In genomic region chr6:18596529-18596835, GRCh38 we compare ENCODE assay signal across 12 cellular contexts.
A peak's percentile ranks its signal among the peaks of the same experiment; 100 is the strongest.
DNase-seq lines count a peak whose midpoint lies in the region; ATAC-seq and TF ChIP-seq lines count a peak whose summit lies in the region.
"Had no signal": no experiment of that assay in that cellular context is flagged by ENCODE, and none has a peak within 500 bp of the region (broad histone marks: within the 10 kb centered on the region; RNA-seq: fewer than 3 reads in every experiment).

No MANE protein-coding gene starts in this region.

- TF ChIP-seq CTCF in neural crest cell (conservative IDR thresholded peaks at IDR 0.05) (no peak), gastrocnemius medialis (IDR thresholded peaks at IDR 0.05 in 4 of 5, conservative IDR thresholded peaks at IDR 0.05 in 1 of 5) (no peak)

- intact Hi-C loops in gastrocnemius medialis (cut with DNase I; ENCODE audit: low total_unique reads), result loop anchor here (5.0 kb wide), 2 partner anchors 1256 to 1461 kb away; no protein-coding TSS in a partner anchor

- peaks cover 3% of the 10 kb centered on the region for H3K36me3 Mint-ChIP-seq in neural crest cell (ENCODE audit: low read depth)
- H3K36me3 Mint-ChIP-seq: stimulated activated effector memory CD8-positive, alpha-beta T cell treated with anti-CD3 and anti-CD28 coated beads, Interleukin-12 subunit alpha, Interleukin-12 subunit beta, amount 100 ng/mL, for 72 hours had no signal

- H3K4me1 Mint-ChIP-seq in neural crest cell, result peaks cover 62% of the 10 kb centered on the region
- H3K4me1 Mint-ChIP-seq: stimulated activated effector memory CD8-positive, alpha-beta T cell treated with anti-CD3 and anti-CD28 coated beads, Interleukin-12 subunit alpha, Interleukin-12 subunit beta, amount 100 ng/mL, for 72 hours had no signal

- no peaks in the 10 kb centered on the region for H3K9me3 ChIP-seq in SK-N-MC (ENCODE audit: low read depth, low read length)
- no peaks in the 10 kb centered on the region for H3K9me3 ChIP-seq in gastrocnemius medialis
- H3K9me3 ChIP-seq: heart right ventricle, ovary had no signal

- peak overlapping the region; percentile 51 for H3K9ac ChIP-seq in SK-N-MC (ENCODE audit: insufficient read length)

- H3K4me1 ChIP-seq in gastrocnemius medialis, result no peaks in the 10 kb centered on the region

- DNase-seq in SK-N-MC (ENCODE audit: low read depth, low spot score) (no peak), neural crest cell (ENCODE audit: low read depth, low spot score) (no peak), GDM1 (lab: John Stamatoyannopoulos, UW) (no peak), AML-193 (lab: John Stamatoyannopoulos, UW) (no peak), gastrocnemius medialis (no peak), DMS153 treated with DMSO at 0.1 percent for 48 hours (lab: John Stamatoyannopoulos, UW; ENCODE audit: unreplicated experiment) (no peak)

- in situ Hi-C loops in gastrocnemius medialis (cut with MboI; ENCODE audit: low sequenced_read_pairs in 4 of 4), result loop anchor here in 1 of 4 donors (25.0 kb wide), 1 partner anchor 1466 kb away; no protein-coding TSS in a partner anchor

- H3K27me3 Mint-ChIP-seq in neural crest cell (ENCODE audit: low read depth), result no peaks in the 10 kb centered on the region

- H3K27ac Mint-ChIP-seq in neural crest cell (ENCODE audit: unreplicated experiment), result peak overlapping the region; percentile 13
- H3K27ac Mint-ChIP-seq: effector memory CD8-positive, alpha-beta T cell; stimulated activated effector memory CD8-positive, alpha-beta T cell treated with anti-CD3 and anti-CD28 coated beads, Interleukin-12 subunit alpha, Interleukin-12 subunit beta, amount 100 ng/mL, for 72 hours had no signal

- H3K9me3 Mint-ChIP-seq in neural crest cell, result peaks cover 3% of the 10 kb centered on the region
- H3K9me3 Mint-ChIP-seq: effector memory CD8-positive, alpha-beta T cell; stimulated activated effector memory CD8-positive, alpha-beta T cell treated with anti-CD3 and anti-CD28 coated beads, Interleukin-12 subunit alpha, Interleukin-12 subunit beta, amount 100 ng/mL, for 72 hours had no signal

- H3K4me3 ChIP-seq in SK-N-MC, result peak overlapping the region; percentile 44; the same call in 1 of the 2 replicates
- H3K4me3 ChIP-seq in gastrocnemius medialis, result no peak overlapping the region
- H3K4me3 ChIP-seq: heart right ventricle, ovary had no signal

- H3K27me3 ChIP-seq in gastrocnemius medialis, result no peaks in the 10 kb centered on the region
- H3K27me3 ChIP-seq: ovary had no signal

- H3K27ac ChIP-seq in SK-N-MC (peak overlapping the region; percentile 88), gastrocnemius medialis (no peak overlapping the region)
- H3K27ac ChIP-seq: heart right ventricle, ovary had no signal

- no peak for TF ChIP-seq POLR2A in gastrocnemius medialis (IDR thresholded peaks at IDR 0.05)

- peak overlapping the region; percentile 58 for H3K4me3 Mint-ChIP-seq in neural crest cell
- H3K4me3 Mint-ChIP-seq: effector memory CD8-positive, alpha-beta T cell; stimulated activated effector memory CD8-positive, alpha-beta T cell treated with anti-CD3 and anti-CD28 coated beads, Interleukin-12 subunit alpha, Interleukin-12 subunit beta, amount 100 ng/mL, for 72 hours had no signal

- H3K36me3 ChIP-seq in SK-N-MC (ENCODE audit: insufficient read depth, low read length) (no peaks in the 10 kb centered on the region), gastrocnemius medialis (no peaks in the 10 kb centered on the region)
- H3K36me3 ChIP-seq: heart right ventricle, ovary had no signal

- ATAC-seq in GM18867 (IDR thresholded peaks at IDR 0.05; ENCODE audit: unreplicated experiment), result peak; percentile 29
- peak; percentile 15 for ATAC-seq in HG02678 (IDR thresholded peaks at IDR 0.05; ENCODE audit: unreplicated experiment)
- ATAC-seq in gastrocnemius medialis, result no peak
- ATAC-seq: stimulated activated effector memory CD8-positive, alpha-beta T cell treated with anti-CD3 and anti-CD28 coated beads, Interleukin-12 subunit alpha, Interleukin-12 subunit beta, amount 100 ng/mL, for 72 hours had no signal

Comparison
In these comparisons a context has a peak if more than half of its experiments do, and no peak if none do; other contexts are left out.
1. ATAC-seq: peak in GM18867 (single experiment) and HG02678 (single experiment); none in gastrocnemius medialis (0 of 2).